In the genomic region with DNA sequence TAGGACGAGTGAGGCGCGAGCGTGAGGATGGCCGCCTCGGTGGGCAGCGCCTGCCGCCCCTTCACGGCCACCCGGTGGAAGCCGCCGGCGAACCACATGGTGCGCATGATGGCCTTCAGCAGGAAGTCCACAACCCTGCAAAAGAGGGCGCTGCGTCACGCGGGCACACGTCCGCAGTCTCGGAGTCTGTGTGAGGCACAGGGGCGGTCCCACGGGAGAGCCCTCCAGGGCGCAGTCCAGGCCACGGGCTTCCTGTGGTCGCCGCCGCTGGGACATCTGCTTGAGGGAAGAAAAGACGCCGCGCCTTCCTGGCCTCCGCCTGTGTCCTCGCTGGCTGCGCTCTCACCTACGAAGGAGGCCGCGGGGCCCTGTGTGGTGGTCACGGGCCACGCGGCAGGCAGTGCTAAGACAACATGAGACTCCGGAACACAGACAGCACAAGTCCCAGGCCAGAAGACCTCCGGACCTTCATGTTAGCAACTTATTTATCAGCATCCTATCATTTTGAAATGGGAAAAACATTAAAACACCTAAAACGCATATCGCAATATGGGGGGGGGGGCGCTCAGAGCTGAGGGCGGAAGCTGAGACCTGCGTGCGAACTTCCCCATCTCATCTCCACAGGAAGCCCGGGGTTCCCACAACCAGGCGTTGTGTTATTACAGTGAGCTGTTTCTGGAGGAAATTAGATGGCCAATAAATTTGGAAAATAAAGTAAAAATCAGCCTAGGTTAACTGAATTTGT, we compare ENCODE assay signal across 9 cellular contexts. TPM values are rescaled to one million over a fixed set of nuclear protein-coding genes. Genes with fewer than 3 reads are reported as not detected.
DNase-seq lines count a peak whose midpoint lies in the region; ATAC-seq and TF ChIP-seq lines count a peak whose summit lies in the region.
"Had no signal": no experiment of that assay in that cellular context is flagged by ENCODE, and none has a peak within 500 bp of the region (broad histone marks: within the 10 kb centered on the region; RNA-seq: fewer than 3 reads in every experiment).

No MANE protein-coding gene starts in this region.

- TF ChIP-seq CTCF in Peyer's patch (IDR thresholded peaks at IDR 0.05), result peak in 1 of 6 experiments; percentile 3
- TF ChIP-seq CTCF in lung (IDR thresholded peaks at IDR 0.05; ENCODE audit: control extremely low read depth, extremely low read depth), result no peak

- H3K9me3 ChIP-seq in Peyer's patch, result no peaks in the 10 kb centered on the region
- H3K9me3 ChIP-seq in lung (ENCODE audit: control insufficient read depth in 2 of 2, insufficient read depth in 1 of 2, low read length in 1 of 2), result no peaks in the 10 kb centered on the region

- H3K4me1 ChIP-seq in Peyer's patch (peaks cover 0 to 27% (median 0%) of the 10 kb centered on the region in 4 donors), lung (ENCODE audit: control insufficient read depth in 2 of 2, insufficient read depth in 2 of 2, low read length in 2 of 2) (peaks cover 0 to 5% of the 10 kb centered on the region in 2 donors)

- H3K4me3 ChIP-seq in Peyer's patch, result peak overlapping the region in 3 of 4 donors; percentile 1 to 31 (median 19)
- H3K4me3 ChIP-seq in lung, result no peak overlapping the region

- peaks cover 0 to 11% (median 0%) of the 10 kb centered on the region in 3 donors for H3K36me3 ChIP-seq in Peyer's patch
- H3K36me3 ChIP-seq in lung (ENCODE audit: control insufficient read depth in 2 of 2, insufficient read depth in 2 of 2, low read length in 2 of 2), result peaks cover 0 to 57% of the 10 kb centered on the region in 2 donors

- DNase-seq in Peyer's patch (peak in 2 of 3 donors; percentile 91 to 94), lung (ENCODE audit: low spot score) (no peak), NCI-H2171 treated with DMSO at 0.1 percent for 48 hours (lab: John Stamatoyannopoulos, UW) (no peak), ureter (ENCODE audit: low spot score) (no peak)
- DNase-seq in stimulated activated CD4-positive, alpha-beta T cell treated with anti-CD3 and anti-CD28 coated beads, Interleukin-4, amount 100 ng/mL, for 24 hours, result no peak

- no peaks in the 10 kb centered on the region for H3K27me3 ChIP-seq in Peyer's patch
- no peaks in the 10 kb centered on the region for H3K27me3 ChIP-seq in lung (ENCODE audit: control insufficient read depth, insufficient read depth)

- WGBS in lung, 2 donors, result 39 to 77% methylated on average over 49 to 50 of the region's 50 CpGs

- H3K27ac ChIP-seq in Peyer's patch (peak overlapping the region; percentile 25 to 79 (median 54)), lung (ENCODE audit: low read depth in 1 of 2, low read length in 1 of 2) (peak overlapping the region in 1 of 2 donors; percentile 61)

- no peak for ATAC-seq in GM18505 (IDR thresholded peaks at IDR 0.05; ENCODE audit: unreplicated experiment)
- ATAC-seq in HG02588 (IDR thresholded peaks at IDR 0.05; ENCODE audit: unreplicated experiment), result peak; percentile 26
- ATAC-seq in lung (ENCODE audit: insufficient read depth, low FRiP score), result peak; percentile 37
- ATAC-seq in HG02938 (IDR thresholded peaks at IDR 0.05; ENCODE audit: unreplicated experiment), result no peak

- TF ChIP-seq POLR2A in GM18505 (IDR thresholded peaks at IDR 0.05; ENCODE audit: borderline replicate concordance, extremely low read depth, insufficient read depth, insufficient read length) (peak; percentile 71), Peyer's patch (IDR thresholded peaks at IDR 0.05) (no peak)

RNA-seq across cellular contexts. Expression of a gene that starts 28.8 kb away (rescaled TPM):
- total RNA-seq in Peyer's patch (10 to 100 TPM in 3 of 4 donors, 1 to 10 TPM in 1; 8.8 to 59.4 (median 28.5) TPM), lung (100 to 1,000 TPM; 320 to 565 TPM), ureter (48.0 TPM)
- 100 to 1,000 TPM; 198 to 669 TPM for polyA plus RNA-seq in lung

RNA-seq across cellular contexts. Expression of a gene that starts 49.7 kb away (rescaled TPM):
- total RNA-seq in Peyer's patch (under 1 TPM in 2 of 4 donors, not detected in 2; 0.40 to 0.70 TPM), lung (under 1 TPM; 0.85 to 0.95 TPM), ureter (0.57 TPM)
- 1 to 10 TPM in 1 of 2 donors, under 1 TPM in 1; 0.30 to 1.1 TPM for polyA plus RNA-seq in lung
- total RNA-seq: kidney epithelial cell had no signal

Comparison
In these comparisons a context has a peak if more than half of its experiments do, and no peak if none do; other contexts are left out.
1. ATAC-seq: peak in HG02588 (single experiment) and lung (single experiment); none in GM18505 (single experiment) and HG02938 (single experiment).
2. DNase-seq: peak in Peyer's patch (2 of 3); none in lung (single experiment), NCI-H2171 treated with DMSO at 0.1 percent for 48 hours (single experiment), ureter (single experiment) and stimulated activated CD4-positive, alpha-beta T cell treated with anti-CD3 and anti-CD28 coated beads, Interleukin-4, amount 100 ng/mL, for 24 hours (single experiment).